ENCODE assay signal across 16 cellular contexts in the genomic region with DNA sequence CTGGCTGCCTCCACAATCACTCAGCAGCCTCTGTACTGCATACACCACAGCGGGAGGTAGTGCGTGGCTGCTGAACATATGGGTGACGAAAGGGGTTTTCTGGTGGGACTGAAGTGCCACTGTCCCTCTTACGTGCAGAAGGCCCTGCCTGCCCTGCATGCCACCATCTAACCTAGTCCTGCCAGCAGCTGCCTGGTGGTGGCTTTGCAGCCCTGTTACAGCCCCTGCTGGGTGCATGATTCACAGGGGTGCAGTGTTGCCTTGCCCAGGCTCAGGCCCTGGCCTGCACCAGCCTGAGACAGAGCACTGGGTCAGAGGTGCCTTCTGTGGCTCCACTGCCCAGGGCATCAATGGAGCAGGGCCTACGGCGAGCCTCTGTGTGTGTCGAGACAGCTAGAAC. TPM values are rescaled to one million over a fixed set of nuclear protein-coding genes. Genes with fewer than 3 reads are reported as not detected.
DNase-seq lines count a peak whose midpoint lies in the region; ATAC-seq lines count a peak whose summit lies in the region.
"Had no signal": no experiment of that assay in that cellular context is flagged by ENCODE, and none has a peak within 500 bp of the region (broad histone marks: within the 10 kb centered on the region; RNA-seq: fewer than 3 reads in every experiment).

No MANE protein-coding gene starts in this region.

- ATAC-seq in activated CD8-positive, alpha-beta T cell treated with anti-CD3 and anti-CD28 coated beads, Interleukin-2, amount 10 ng/mL, durations not matched to agents 7 days and 5 days, result no peak
- no peak for ATAC-seq in HG03520 (IDR thresholded peaks at IDR 0.05; ENCODE audit: unreplicated experiment)
- ATAC-seq: heart right ventricle had no signal

- peaks cover 2% of the 10 kb centered on the region for H3K27me3 Mint-ChIP-seq in IgD-negative memory B cell
- no peaks in the 10 kb centered on the region for H3K27me3 Mint-ChIP-seq in activated CD8-positive, alpha-beta T cell treated with anti-CD3 and anti-CD28 coated beads, Interleukin-2, amount 10 ng/mL, durations not matched to agents 7 days and 5 days (ENCODE audit: low read depth)

- no peak overlapping the region for H3K9ac ChIP-seq in BLaER1 treated with 17β-estradiol and CSF1 and Interleukin-3, amounts not matched to agents 10 nM and 100 nM

- H3K36me3 Mint-ChIP-seq in IgD-negative memory B cell, result peaks cover 7% of the 10 kb centered on the region
- no peaks in the 10 kb centered on the region for H3K36me3 Mint-ChIP-seq in activated CD8-positive, alpha-beta T cell treated with anti-CD3 and anti-CD28 coated beads, Interleukin-2, amount 10 ng/mL, durations not matched to agents 7 days and 5 days (ENCODE audit: low read depth)

- H3K4me3 Mint-ChIP-seq in IgD-negative memory B cell, result peak overlapping the region; percentile 64 to 92 (median 90)
- H3K4me3 Mint-ChIP-seq in activated CD8-positive, alpha-beta T cell treated with anti-CD3 and anti-CD28 coated beads, Interleukin-2, amount 10 ng/mL, durations not matched to agents 7 days and 5 days, result no peak overlapping the region

- CTCF ChIA-PET in activated CD8-positive, alpha-beta T cell treated with anti-CD3 and anti-CD28 coated beads, Interleukin-2, amount 10 ng/mL, durations not matched to agents 7 days and 5 days (lab: Charles Lee), result interaction anchor here (1.0 to 8.2 kb wide), 3 partner anchors 10 to 105 kb away, joined by 3 to 201 read pairs (median 5); no protein-coding TSS in a partner anchor

- no peaks in the 10 kb centered on the region for H3K27me3 ChIP-seq in BLaER1 treated with 17β-estradiol and CSF1 and Interleukin-3, amounts not matched to agents 10 nM and 100 nM
- H3K27me3 ChIP-seq: cardiac muscle cell, heart right ventricle, upper lobe of left lung had no signal

- no peak for DNase-seq in activated CD8-positive, alpha-beta T cell treated with anti-CD3 and anti-CD28 coated beads, Interleukin-2, amount 10 ng/mL, durations not matched to agents 7 days and 5 days
- DNase-seq in mesenteric fat pad (ENCODE audit: low spot score) (peak; percentile 84), NCI-H2081 treated with DMSO at 0.1 percent for 48 hours (lab: John Stamatoyannopoulos, UW) (no peak), NCI-H2171 (lab: John Stamatoyannopoulos, UW) (no peak), Ammon's horn (ENCODE audit: low spot score) (no peak)
- DNase-seq: activated CD4-positive, alpha-beta T cell treated with anti-CD3 and anti-CD28 coated beads, Interleukin-2, amount 50 U/mL, for 1 hour; activated gamma-delta T cell; heart right ventricle; kidney glomerular epithelial cell; NCI-H1105; T-helper 2 cell had no signal

- H3K9me3 ChIP-seq in BLaER1 treated with 17β-estradiol and CSF1 and Interleukin-3, amounts not matched to agents 10 nM and 100 nM (replicated peaks in 1 of 11), result peaks cover 4 to 15% (median 9%) of the 10 kb centered on the region in 11 experiments; a peak in 15 of 22 replicates
- H3K9me3 ChIP-seq: heart right ventricle, upper lobe of left lung had no signal

- H4K20me1 ChIP-seq in BLaER1 treated with 17β-estradiol and CSF1 and Interleukin-3, amounts not matched to agents 10 nM and 100 nM, result no peaks in the 10 kb centered on the region

- peaks cover 63 to 89% (median 87%) of the 10 kb centered on the region in 10 experiments for H3K4me1 ChIP-seq in BLaER1 treated with 17β-estradiol and CSF1 and Interleukin-3, amounts not matched to agents 10 nM and 100 nM

- peaks cover 59 to 71% (median 68%) of the 10 kb centered on the region in 3 donors for H3K4me1 Mint-ChIP-seq in IgD-negative memory B cell
- H3K4me1 Mint-ChIP-seq in activated CD8-positive, alpha-beta T cell treated with anti-CD3 and anti-CD28 coated beads, Interleukin-2, amount 10 ng/mL, durations not matched to agents 7 days and 5 days (ENCODE audit: low read depth), result peaks cover 57% of the 10 kb centered on the region

- H3K9me3 Mint-ChIP-seq in IgD-negative memory B cell, result peaks cover 0 to 4% (median 2%) of the 10 kb centered on the region in 3 donors
- H3K9me3 Mint-ChIP-seq in activated CD8-positive, alpha-beta T cell treated with anti-CD3 and anti-CD28 coated beads, Interleukin-2, amount 10 ng/mL, durations not matched to agents 7 days and 5 days (ENCODE audit: insufficient read depth), result no peaks in the 10 kb centered on the region

- POLR2A ChIA-PET in activated CD8-positive, alpha-beta T cell treated with anti-CD3 and anti-CD28 coated beads, Interleukin-2, amount 10 ng/mL, durations not matched to agents 7 days and 5 days (lab: Charles Lee), result interaction anchor here (1.2 kb wide), 1 partner anchor 10 kb away, joined by 3 read pairs; no protein-coding TSS in a partner anchor

- peak overlapping the region in 8 of 11 experiments; percentile 9 to 74 (median 60); a peak in 13 of 22 replicates for H3K27ac ChIP-seq in BLaER1 treated with 17β-estradiol and CSF1 and Interleukin-3, amounts not matched to agents 10 nM and 100 nM
- H3K27ac ChIP-seq: cardiac muscle cell, heart right ventricle, upper lobe of left lung had no signal

- H3K27ac Mint-ChIP-seq in IgD-negative memory B cell, result peak overlapping the region; percentile 76 to 99 (median 95)
- peak overlapping the region; percentile 60 for H3K27ac Mint-ChIP-seq in activated CD8-positive, alpha-beta T cell treated with anti-CD3 and anti-CD28 coated beads, Interleukin-2, amount 10 ng/mL, durations not matched to agents 7 days and 5 days

- no peak overlapping the region for H3K4me3 ChIP-seq in BLaER1 treated with 17β-estradiol and CSF1 and Interleukin-3, amounts not matched to agents 10 nM and 100 nM
- H3K4me3 ChIP-seq: cardiac muscle cell, heart right ventricle, upper lobe of left lung had no signal

- peak overlapping the region; percentile 22 to 91 (median 75); a peak in 21 of 22 replicates for H3K4me2 ChIP-seq in BLaER1 treated with 17β-estradiol and CSF1 and Interleukin-3, amounts not matched to agents 10 nM and 100 nM

- H3K36me3 ChIP-seq in BLaER1 treated with 17β-estradiol and CSF1 and Interleukin-3, amounts not matched to agents 10 nM and 100 nM, result no peaks in the 10 kb centered on the region
- H3K36me3 ChIP-seq: cardiac muscle cell, heart right ventricle, upper lobe of left lung had no signal

RNA-seq across cellular contexts. Expression of a gene that starts 50.1 kb away (rescaled TPM):
- 200 TPM for polyA plus RNA-seq in IgD-negative memory B cell
- total RNA-seq in activated CD8-positive, alpha-beta T cell treated with anti-CD3 and anti-CD28 coated beads, Interleukin-2, amount 10 ng/mL, durations not matched to agents 7 days and 5 days, result 10 to 100 TPM; 51.3 to 52.4 TPM
- 70.8 TPM for total RNA-seq in mesenteric fat pad
